ENCODE assay signal across 1 cellular context in genomic region chrX:151896734-151897474, GRCh38.
A peak's percentile ranks its signal among the peaks of the same experiment; 100 is the strongest.
TF ChIP-seq lines count a peak whose summit lies in the region.

No MANE protein-coding gene starts in this region.

TF ChIP-seq in HepG2, 621 proteins besides CTCF, POLR2A, EP300 and RAD21 (continued from another document):
- TF ChIP-seq ZNF839 (CRISPR knock-in tag; IDR thresholded peaks at IDR 0.05; ENCODE audit: borderline replicate concordance) (no peak), EED (CRISPR knock-in tag; IDR thresholded peaks at IDR 0.05) (no peak), ZNF101 (CRISPR knock-in tag; IDR thresholded peaks at IDR 0.05; ENCODE audit: borderline replicate concordance, low read depth) (no peak), BATF2 (CRISPR knock-in tag; IDR thresholded peaks at IDR 0.05) (no peak), ATF4 (CRISPR knock-in tag; IDR thresholded peaks at IDR 0.05) (peak in 1 of 2 experiments; percentile 70; a peak in 2 of 4 replicates), ZIK1 (CRISPR knock-in tag; IDR thresholded peaks at IDR 0.05; ENCODE audit: borderline replicate concordance, low read depth) (no peak), NFKBIZ (CRISPR knock-in tag; IDR thresholded peaks at IDR 0.05) (no peak), ZNF614 (CRISPR knock-in tag; IDR thresholded peaks at IDR 0.05; ENCODE audit: borderline replicate concordance) (no peak), ZMYM2 (CRISPR knock-in tag; IDR thresholded peaks at IDR 0.05) (no peak), ZBTB1 (CRISPR knock-in tag; IDR thresholded peaks at IDR 0.05; ENCODE audit: borderline replicate concordance) (no peak), HMGXB3 (CRISPR knock-in tag; IDR thresholded peaks at IDR 0.05; ENCODE audit: borderline replicate concordance) (no peak), PITX1 (CRISPR knock-in tag; IDR thresholded peaks at IDR 0.05) (no peak), ZFP36L1 (CRISPR knock-in tag; IDR thresholded peaks at IDR 0.05) (no peak), CBFB (CRISPR knock-in tag; IDR thresholded peaks at IDR 0.05) (no peak), ZC3H13 (CRISPR knock-in tag; IDR thresholded peaks at IDR 0.05) (no peak), ATRX (CRISPR knock-in tag; IDR thresholded peaks at IDR 0.05; ENCODE audit: borderline replicate concordance) (no peak), ZNF556 (CRISPR knock-in tag; IDR thresholded peaks at IDR 0.05; ENCODE audit: borderline replicate concordance) (no peak), ZBTB33 (CRISPR knock-in tag; IDR thresholded peaks at IDR 0.05) (no peak), THAP9 (CRISPR knock-in tag; IDR thresholded peaks at IDR 0.05; ENCODE audit: borderline replicate concordance) (no peak), SMAD1 (CRISPR knock-in tag; IDR thresholded peaks at IDR 0.05; ENCODE audit: borderline replicate concordance, low read depth) (no peak), ZNF724P (CRISPR knock-in tag; IDR thresholded peaks at IDR 0.05; ENCODE audit: borderline replicate concordance) (no peak), CEBPB (IDR thresholded peaks at IDR 0.05; ENCODE audit: borderline replicate concordance, low read depth, low read length) (peak; percentile 35; the same call in 1 of the 2 replicates)
